Comparison of ENCODE assay signal across 8 cellular contexts in the genomic region with DNA sequence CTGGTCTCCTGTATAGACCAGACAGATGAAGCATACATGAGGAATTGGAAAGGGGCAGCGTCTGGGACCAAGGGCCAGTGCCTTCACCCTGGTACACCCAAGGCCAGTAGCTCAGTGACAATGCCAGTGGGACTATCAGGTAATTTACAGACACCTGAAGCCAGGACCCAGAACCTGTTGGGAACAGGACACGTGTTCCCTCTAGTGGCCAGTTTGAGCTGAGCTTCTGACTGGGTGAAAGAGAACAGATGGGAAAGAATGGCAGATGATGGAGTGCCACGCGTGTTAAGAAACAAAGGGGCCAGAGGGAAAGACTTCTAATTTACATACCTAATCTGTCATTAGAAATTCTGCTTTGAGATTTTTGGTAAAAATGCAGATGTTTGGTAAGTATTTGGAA. TPM values are rescaled to one million over a fixed set of nuclear protein-coding genes. Genes with fewer than 3 reads are reported as not detected.
DNase-seq lines count a peak whose midpoint lies in the region; ATAC-seq, FAIRE-seq and TF ChIP-seq lines count a peak whose summit lies in the region.

No MANE protein-coding gene starts in this region.

- no peak overlapping the region for H3K4me2 ChIP-seq in astrocyte (ENCODE audit: low read length)

- TF ChIP-seq CTCF in Panc1 (IDR thresholded peaks at IDR 0.05): peak; percentile 80
- TF ChIP-seq CTCF in astrocyte (IDR thresholded peaks at IDR 0.05; ENCODE audit: insufficient read depth, low read depth, low read length): peak; percentile 59

- H3K36me3 Mint-ChIP-seq in astrocyte (ENCODE audit: low read depth, unreplicated experiment): peaks cover 3% of the 10 kb centered on the region
- no peaks in the 10 kb centered on the region for H3K36me3 Mint-ChIP-seq in stimulated activated naive B cell treated with anti-CD40 and anti-IgM and Interleukin-4, amounts not matched to agents 10 μg/mL and 1 μg/mL and 100 μg/mL, for 72 hours

- peak; percentile 88; the same call in 1 of the 2 replicates for ATAC-seq in Panc1
- ATAC-seq in left lobe of liver: peak; percentile 84
- peak; percentile 80 to 88 for ATAC-seq in stimulated activated naive B cell treated with anti-CD40 and anti-IgM and Interleukin-4, amounts not matched to agents 10 μg/mL and 1 μg/mL and 100 μg/mL, for 72 hours (replicated peaks)

- H3K36me3 ChIP-seq in Panc1 (ENCODE audit: control insufficient read depth, insufficient read depth, low read length) (no peaks in the 10 kb centered on the region; the same call in 1 of the 2 replicates), astrocyte (ENCODE audit: insufficient read depth, low read length) (no peaks in the 10 kb centered on the region)

- peak; percentile 42 for DNase-seq in ELR (ENCODE audit: low read depth)
- DNase-seq in HEK293T (ENCODE audit: extremely low spot score): peak; percentile 55
- no peak for DNase-seq in Panc1 (ENCODE audit: low read depth, low spot score)
- DNase-seq in astrocyte (ENCODE audit: low read depth): no peak
- DNase-seq in left lobe of liver (ENCODE audit: low spot score): peak; percentile 77
- DNase-seq in stimulated activated naive B cell treated with anti-CD40 and anti-IgM and Interleukin-4, amounts not matched to agents 10 μg/mL and 1 μg/mL and 100 μg/mL, for 72 hours: peak; percentile 18
- no peak for DNase-seq in SIG-M5 (lab: John Stamatoyannopoulos, UW)
- DNase-seq in DMS153 treated with DMSO at 0.1 percent for 48 hours (lab: John Stamatoyannopoulos, UW; ENCODE audit: unreplicated experiment): no peak

- in situ Hi-C loops in Panc1 (cut with HindIII; ENCODE audit: low pct_unique_long_range_greater_than_20kb, low sequenced_read_pairs): no loop called here

- CTCF ChIA-PET in HEK293T (lab: Yijun Ruan, JAX): interaction anchor here (0.7 to 1.2 kb wide), 9 partner anchors 16 to 158 kb away, joined by 3 to 6 read pairs (median 3); no protein-coding TSS in a partner anchor
- CTCF ChIA-PET in Panc1 (lab: Charles Lee): interaction anchor here (0.6 kb wide), 1 partner anchor 75 kb away, joined by 4 read pairs; no protein-coding TSS in a partner anchor

- no peaks in the 10 kb centered on the region for H3K9me3 ChIP-seq in Panc1 (ENCODE audit: control insufficient read depth, insufficient read depth, low read depth, low read length)
- H3K9me3 ChIP-seq in astrocyte (ENCODE audit: insufficient read depth, low read depth, low read length): no peaks in the 10 kb centered on the region

- POLR2A ChIA-PET in HEK293T (lab: Yijun Ruan, JAX) (no interaction called here), Panc1 (lab: Charles Lee) (no interaction called here)

- H3K79me2 ChIP-seq in astrocyte (ENCODE audit: insufficient read depth, low read length): no peaks in the 10 kb centered on the region

- no peak overlapping the region for H3K4me3 Mint-ChIP-seq in astrocyte (ENCODE audit: unreplicated experiment)
- H3K4me3 Mint-ChIP-seq in stimulated activated naive B cell treated with anti-CD40 and anti-IgM and Interleukin-4, amounts not matched to agents 10 μg/mL and 1 μg/mL and 100 μg/mL, for 72 hours: no peak overlapping the region

- no peak overlapping the region for H2AFZ ChIP-seq in astrocyte (ENCODE audit: low read depth, low read length)

- H3K9me3 Mint-ChIP-seq in astrocyte (ENCODE audit: unreplicated experiment): peaks cover 3% of the 10 kb centered on the region
- no peaks in the 10 kb centered on the region for H3K9me3 Mint-ChIP-seq in stimulated activated naive B cell treated with anti-CD40 and anti-IgM and Interleukin-4, amounts not matched to agents 10 μg/mL and 1 μg/mL and 100 μg/mL, for 72 hours

- H3K27ac ChIP-seq in Panc1 (ENCODE audit: low read length) (no peak overlapping the region), astrocyte (ENCODE audit: low read depth, low read length) (no peak overlapping the region)

- H3K4me1 ChIP-seq in Panc1 (ENCODE audit: control insufficient read depth, insufficient read depth, low read length) (peaks cover 6% of the 10 kb centered on the region; the same call in 1 of the 2 replicates), astrocyte (ENCODE audit: insufficient read depth, low read length) (no peaks in the 10 kb centered on the region)

- FAIRE-seq in astrocyte (lab: Jason Lieb, UNC): no peak

- peaks cover 2% of the 10 kb centered on the region for H3K27me3 Mint-ChIP-seq in astrocyte (ENCODE audit: low read depth, unreplicated experiment)
- peaks cover 0 to 12% of the 10 kb centered on the region in 2 donors for H3K27me3 Mint-ChIP-seq in stimulated activated naive B cell treated with anti-CD40 and anti-IgM and Interleukin-4, amounts not matched to agents 10 μg/mL and 1 μg/mL and 100 μg/mL, for 72 hours

- H3K27ac Mint-ChIP-seq in astrocyte (ENCODE audit: unreplicated experiment): no peak overlapping the region
- H3K27ac Mint-ChIP-seq in stimulated activated naive B cell treated with anti-CD40 and anti-IgM and Interleukin-4, amounts not matched to agents 10 μg/mL and 1 μg/mL and 100 μg/mL, for 72 hours: no peak overlapping the region

- intact Hi-C loops in Panc1 (cut with micrococcal nuclease; ENCODE audit: unreplicated experiment): loop anchor here (10.0 kb wide), 2 partner anchors 83 to 183 kb away; a partner anchor contains a TSS

- H3K4me3 ChIP-seq in Panc1 (ENCODE audit: low read depth in 2 of 2, low read length in 2 of 2) (no peak overlapping the region), astrocyte (ENCODE audit: insufficient read depth, low read depth, low read length) (no peak overlapping the region)

- no TSS peak for BruUV-seq in Panc1 (replicated peaks; lab: Mats Ljungman, UMichigan)

- no peak overlapping the region for H3K9ac ChIP-seq in astrocyte (ENCODE audit: low read length)

- peaks cover 4% of the 10 kb centered on the region for H3K4me1 Mint-ChIP-seq in astrocyte (ENCODE audit: low read depth, unreplicated experiment)
- peaks cover 0 to 4% of the 10 kb centered on the region in 2 donors for H3K4me1 Mint-ChIP-seq in stimulated activated naive B cell treated with anti-CD40 and anti-IgM and Interleukin-4, amounts not matched to agents 10 μg/mL and 1 μg/mL and 100 μg/mL, for 72 hours

- H3K27me3 ChIP-seq in Panc1 (ENCODE audit: control insufficient read depth, insufficient read depth, low read length) (no peaks in the 10 kb centered on the region), astrocyte (ENCODE audit: insufficient read depth, low read length) (peaks cover 6% of the 10 kb centered on the region)

- H4K20me1 ChIP-seq in astrocyte (ENCODE audit: insufficient read depth, low read length): no peaks in the 10 kb centered on the region

TF ChIP-seq in HEK293T, 16 proteins besides CTCF, POLR2A, EP300 and RAD21:
- TF ChIP-seq NFRKB (IDR thresholded peaks at IDR 0.05) (no peak), L3MBTL2 (conservative IDR thresholded peaks at IDR 0.05) (no peak), LEF1 (IDR thresholded peaks at IDR 0.05; ENCODE audit: borderline replicate concordance) (no peak), FOXM1 (IDR thresholded peaks at IDR 0.05; ENCODE audit: borderline replicate concordance) (no peak), CTBP1 (IDR thresholded peaks at IDR 0.05; ENCODE audit: borderline replicate concordance) (no peak), ELF4 (IDR thresholded peaks at IDR 0.05) (no peak), SP1 (IDR thresholded peaks at IDR 0.05) (no peak), FOXK2 (IDR thresholded peaks at IDR 0.05) (no peak), FOXA1 (IDR thresholded peaks at IDR 0.05) (no peak), SUZ12 (IDR thresholded peaks at IDR 0.05) (no peak), HDGF (IDR thresholded peaks at IDR 0.05; ENCODE audit: borderline replicate concordance) (no peak), ZNF384 (IDR thresholded peaks at IDR 0.05) (no peak), BHLHE40 (IDR thresholded peaks at IDR 0.05; ENCODE audit: borderline replicate concordance) (no peak)
- TF ChIP-seq, protein P1, sequence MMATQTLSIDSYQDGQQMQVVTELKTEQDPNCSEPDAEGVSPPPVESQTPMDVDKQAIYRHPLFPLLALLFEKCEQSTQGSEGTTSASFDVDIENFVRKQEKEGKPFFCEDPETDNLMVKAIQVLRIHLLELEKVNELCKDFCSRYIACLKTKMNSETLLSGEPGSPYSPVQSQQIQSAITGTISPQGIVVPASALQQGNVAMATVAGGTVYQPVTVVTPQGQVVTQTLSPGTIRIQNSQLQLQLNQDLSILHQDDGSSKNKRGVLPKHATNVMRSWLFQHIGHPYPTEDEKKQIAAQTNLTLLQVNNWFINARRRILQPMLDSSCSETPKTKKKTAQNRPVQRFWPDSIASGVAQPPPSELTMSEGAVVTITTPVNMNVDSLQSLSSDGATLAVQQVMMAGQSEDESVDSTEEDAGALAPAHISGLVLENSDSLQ (IDR thresholded peaks at IDR 0.05): no peak

RNA-seq across cellular contexts. Expression of a gene that starts 5.1 kb away (rescaled TPM):
- total RNA-seq in Panc1 (2021; ENCODE audit: unreplicated experiment) (21.5 TPM), astrocyte (33.0 and 34.4 TPM in 2 replicates), left lobe of liver (28.9 TPM)
- 22.2 TPM for polyA plus RNA-seq in Panc1 (2012; ENCODE audit: insufficient read length)

RNA-seq across cellular contexts. Expression of a gene that starts 28.4 kb away (rescaled TPM):
- total RNA-seq in Panc1 (2021; ENCODE audit: unreplicated experiment) (856 TPM), astrocyte (881 and 1,004 TPM in 2 replicates), left lobe of liver (280 TPM)
- polyA plus RNA-seq in Panc1 (2012; ENCODE audit: insufficient read length): 738 TPM

RNA-seq across cellular contexts. Expression of a gene that starts 48.6 kb away (rescaled TPM):
- not detected for total RNA-seq in Panc1 (2021; ENCODE audit: unreplicated experiment)
- polyA plus RNA-seq in Panc1 (2012; ENCODE audit: insufficient read length): not detected
- not detected in 2 replicates for total RNA-seq in astrocyte
- total RNA-seq in left lobe of liver: not detected

Comparison
In these comparisons a context has a peak if more than half of its experiments do, and no peak if none do; other contexts are left out.
1. DNase-seq: peak in ELR (single experiment), HEK293T (single experiment), left lobe of liver (single experiment) and stimulated activated naive B cell treated with anti-CD40 and anti-IgM and Interleukin-4, amounts not matched to agents 10 μg/mL and 1 μg/mL and 100 μg/mL, for 72 hours (single experiment); none in Panc1 (single experiment), astrocyte (single experiment), SIG-M5 (single experiment) and DMS153 treated with DMSO at 0.1 percent for 48 hours (single experiment).
2. Peak in every context shown above with its lines, with median percentiles within 50 percentile points of each other: ATAC-seq.